In the genomic region with DNA sequence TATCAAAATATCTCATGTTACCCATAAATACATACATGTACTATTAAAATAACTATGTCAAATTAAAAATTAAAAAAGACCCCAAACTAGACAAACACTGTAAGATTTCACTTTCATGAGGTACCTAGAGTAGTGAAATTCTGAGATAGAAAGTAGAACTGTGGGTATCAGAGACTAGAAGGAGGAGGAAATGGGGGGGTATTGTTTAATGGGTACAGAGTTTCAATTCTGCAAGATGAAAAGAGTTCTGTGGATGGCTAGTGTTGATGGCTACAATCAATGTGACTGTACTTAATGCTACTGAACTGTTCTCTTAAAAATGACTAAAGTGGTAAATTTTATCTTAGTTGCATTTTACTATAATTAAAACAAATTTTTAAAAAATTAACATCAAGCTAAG, we compare ENCODE assay signal across 11 cellular contexts. TPM values are rescaled to one million over a fixed set of nuclear protein-coding genes. Genes with fewer than 3 reads are reported as not detected.
DNase-seq lines count a peak whose midpoint lies in the region; ATAC-seq and TF ChIP-seq lines count a peak whose summit lies in the region.
"Had no signal": no experiment of that assay in that cellular context is flagged by ENCODE, and none has a peak within 500 bp of the region (broad histone marks: within the 10 kb centered on the region; RNA-seq: fewer than 3 reads in every experiment).

No MANE protein-coding gene starts in this region.

- H3K27me3 ChIP-seq in right cardiac atrium (ENCODE audit: control insufficient read depth, insufficient read depth): no peaks in the 10 kb centered on the region
- H3K27me3 ChIP-seq: upper lobe of left lung had no signal

- DNase-seq in activated CD4-positive, alpha-beta T cell treated with anti-CD3 and anti-CD28 coated beads, Interleukin-2, amount 10 ng/mL, durations not matched to agents 7 days and 5 days: no peak
- DNase-seq in activated CD4-positive, alpha-beta T cell treated with anti-CD3 and anti-CD28 coated beads for 1 hour: no peak
- DNase-seq in naive thymus-derived CD8-positive, alpha-beta T cell: peak in 1 of 10 donors; percentile 21
- DNase-seq in GM13977 (ENCODE audit: low spot score) (no peak), NCI-H2171 (lab: John Stamatoyannopoulos, UW) (no peak), right cardiac atrium (no peak)
- DNase-seq: NCI-H2029 treated with DMSO at 0.1 percent for 48 hours; stimulated activated CD4-positive, alpha-beta T cell treated with anti-CD3 and anti-CD28 coated beads, Interleukin-4, amount 100 ng/mL, for 24 hours; upper lobe of left lung had no signal

- no peak for TF ChIP-seq CTCF in GM13977 (IDR thresholded peaks at IDR 0.05; ENCODE audit: extremely low read depth, insufficient read depth, missing control alignments)

- peaks cover 2% of the 10 kb centered on the region for H3K4me1 ChIP-seq in right cardiac atrium (ENCODE audit: control insufficient read depth, insufficient read depth, low read length)

- intact Hi-C loops in right cardiac atrium (cut with DNase I): no loop called here

- no peak overlapping the region for H3K4me3 ChIP-seq in right cardiac atrium (ENCODE audit: low read length)
- H3K4me3 ChIP-seq: upper lobe of left lung had no signal

- no peaks in the 10 kb centered on the region for H3K9me3 ChIP-seq in right cardiac atrium (ENCODE audit: control insufficient read depth, low read length)
- H3K9me3 ChIP-seq: upper lobe of left lung had no signal

- H3K27ac ChIP-seq in right cardiac atrium (ENCODE audit: low read length): no peak overlapping the region
- H3K27ac ChIP-seq: upper lobe of left lung had no signal

- CTCF ChIA-PET in activated CD4-positive, alpha-beta T cell treated with anti-CD3 and anti-CD28 coated beads, Interleukin-2, amount 10 ng/mL, durations not matched to agents 7 days and 5 days (lab: Charles Lee): interaction anchor here (1.2 kb wide), 1 partner anchor 39 kb away, joined by 3 read pairs; no protein-coding TSS in a partner anchor

- H3K36me3 Mint-ChIP-seq in activated CD4-positive, alpha-beta T cell treated with anti-CD3 and anti-CD28 coated beads, Interleukin-2, amount 10 ng/mL, durations not matched to agents 7 days and 5 days (ENCODE audit: low read depth): peaks cover 41% of the 10 kb centered on the region
- peaks cover 11 to 23% (median 23%) of the 10 kb centered on the region in 3 donors for H3K36me3 Mint-ChIP-seq in naive thymus-derived CD8-positive, alpha-beta T cell

- no peaks in the 10 kb centered on the region for H3K27me3 Mint-ChIP-seq in activated CD4-positive, alpha-beta T cell treated with anti-CD3 and anti-CD28 coated beads, Interleukin-2, amount 10 ng/mL, durations not matched to agents 7 days and 5 days
- no peaks in the 10 kb centered on the region for H3K27me3 Mint-ChIP-seq in naive thymus-derived CD8-positive, alpha-beta T cell

- peak overlapping the region; percentile 79 for H3K27ac Mint-ChIP-seq in activated CD4-positive, alpha-beta T cell treated with anti-CD3 and anti-CD28 coated beads, Interleukin-2, amount 10 ng/mL, durations not matched to agents 7 days and 5 days
- H3K27ac Mint-ChIP-seq in naive thymus-derived CD8-positive, alpha-beta T cell: peak overlapping the region in 8 of 10 donors; percentile 30 to 95 (median 88)

- H3K9me3 Mint-ChIP-seq in activated CD4-positive, alpha-beta T cell treated with anti-CD3 and anti-CD28 coated beads, Interleukin-2, amount 10 ng/mL, durations not matched to agents 7 days and 5 days: peaks cover 23% of the 10 kb centered on the region
- H3K9me3 Mint-ChIP-seq in naive thymus-derived CD8-positive, alpha-beta T cell: peaks cover 10 to 23% (median 19%) of the 10 kb centered on the region in 9 donors

- peaks cover 71% of the 10 kb centered on the region for H3K4me1 Mint-ChIP-seq in activated CD4-positive, alpha-beta T cell treated with anti-CD3 and anti-CD28 coated beads, Interleukin-2, amount 10 ng/mL, durations not matched to agents 7 days and 5 days
- peaks cover 28 to 91% (median 77%) of the 10 kb centered on the region in 4 donors for H3K4me1 Mint-ChIP-seq in naive thymus-derived CD8-positive, alpha-beta T cell

- in situ Hi-C loops in GM13977 (cut with MboI; ENCODE audit: low pct_unique_long_range_greater_than_20kb, low sequenced_read_pairs, unreplicated experiment): no loop called here

- H3K4me3 Mint-ChIP-seq in activated CD4-positive, alpha-beta T cell treated with anti-CD3 and anti-CD28 coated beads, Interleukin-2, amount 10 ng/mL, durations not matched to agents 7 days and 5 days: no peak overlapping the region
- peak overlapping the region in 8 of 10 donors; percentile 3 to 73 (median 52) for H3K4me3 Mint-ChIP-seq in naive thymus-derived CD8-positive, alpha-beta T cell

- ATAC-seq in GM21825 (IDR thresholded peaks at IDR 0.05; ENCODE audit: unreplicated experiment) (peak; percentile 62), HG03460 (IDR thresholded peaks at IDR 0.05; ENCODE audit: unreplicated experiment) (peak; percentile 80), right cardiac atrium (no peak)
- peak; percentile 61 to 73 for ATAC-seq in naive thymus-derived CD8-positive, alpha-beta T cell

- POLR2A ChIA-PET in activated CD4-positive, alpha-beta T cell treated with anti-CD3 and anti-CD28 coated beads, Interleukin-2, amount 10 ng/mL, durations not matched to agents 7 days and 5 days (lab: Charles Lee): no interaction called here
- POLR2A ChIA-PET in naive thymus-derived CD8-positive, alpha-beta T cell (lab: Charles Lee): interaction anchor here (0.7 to 1.2 kb wide), 2 partner anchors 36 to 38 kb away, joined by 3 to 8 read pairs; no protein-coding TSS in a partner anchor

RNA-seq across cellular contexts. Expression of gene RFX7, which starts 36.6 kb away (rescaled TPM):
- 10 to 100 TPM; 33.8 to 42.5 TPM for total RNA-seq in activated CD4-positive, alpha-beta T cell treated with anti-CD3 and anti-CD28 coated beads, Interleukin-2, amount 10 ng/mL, durations not matched to agents 7 days and 5 days
- 10 to 100 TPM; 34.6 to 36.0 TPM for total RNA-seq in naive thymus-derived CD8-positive, alpha-beta T cell
- polyA plus RNA-seq in naive thymus-derived CD8-positive, alpha-beta T cell: 1 to 10 TPM; 3.0 to 4.2 (median 3.8) TPM
- 10 to 100 TPM in 1 of 4 donors, 1 to 10 TPM in 3; 7.1 to 10.1 (median 8.7) TPM for total RNA-seq in right cardiac atrium
- polyA plus RNA-seq in right cardiac atrium: 1.1 TPM

Comparison
In these comparisons a context has a peak if more than half of its experiments do, and no peak if none do; other contexts are left out.
1. ATAC-seq: peak in GM21825 (single experiment), HG03460 (single experiment) and naive thymus-derived CD8-positive, alpha-beta T cell (2 of 2); none in right cardiac atrium (0 of 2).